ENCODE assay signal across 8 cellular contexts in genomic region chr1:159000627-159001026, GRCh38. TPM values are rescaled to one million over a fixed set of nuclear protein-coding genes. Genes with fewer than 3 reads are reported as not detected.
A peak's percentile ranks its signal among the peaks of the same experiment; 100 is the strongest.
DNase-seq lines count a peak whose midpoint lies in the region; ATAC-seq, FAIRE-seq and TF ChIP-seq lines count a peak whose summit lies in the region.

No MANE protein-coding gene starts in this region.

- H3K4me3 ChIP-seq in A549: no peak overlapping the region
- H3K4me3 ChIP-seq in colonic mucosa: no peak overlapping the region

- H3K4me1 ChIP-seq in A549: no peaks in the 10 kb centered on the region
- H3K4me1 ChIP-seq in colonic mucosa: no peaks in the 10 kb centered on the region

- H3K27me3 ChIP-seq in colonic mucosa: no peaks in the 10 kb centered on the region

- no peak for FAIRE-seq in A549 (lab: Jason Lieb, UNC)

- WGBS in A549 (ENCODE audit: missing lambda C conversion rate): 0% methylated on average over 1 of the region's 1 CpG

- no peak overlapping the region for H3K27ac ChIP-seq in A549
- peak overlapping the region; percentile 73 for H3K27ac ChIP-seq in colonic mucosa

- peak in 1 of 2 experiments; percentile 60; a peak in 2 of 6 replicates for ATAC-seq in A549
- peak; percentile 51 for ATAC-seq in left colon
- ATAC-seq in HG03135 (IDR thresholded peaks at IDR 0.05; ENCODE audit: unreplicated experiment): no peak

- TF ChIP-seq CTCF in A549 (IDR thresholded peaks at IDR 0.05) (no peak), colonic mucosa (IDR thresholded peaks at IDR 0.05) (no peak)

- peak overlapping the region; percentile 6; the same call in 2 of the 3 replicates for H3K4me2 ChIP-seq in A549

- TF ChIP-seq EP300 in A549 (IDR thresholded peaks at IDR 0.05): no peak

- DNase-seq in A549 (ENCODE audit: low read depth in 1 of 2, low spot score in 1 of 2): peak in 1 of 2 experiments; percentile 39
- DNase-seq in Kasumi-1 (lab: John Stamatoyannopoulos, UW): peak; percentile 23 to 37
- DNase-seq in colonic mucosa: peak; percentile 75
- peak; percentile 55 to 74 for DNase-seq in left colon
- DNase-seq in superior temporal gyrus (ENCODE audit: extremely low spot score): peak; percentile 88
- DNase-seq in NK-92 treated with Interleukin-12 subunit alpha and Interleukin-12 subunit beta, amount 100 ng/mL, for 24 hours (lab: John Stamatoyannopoulos, UW): no peak
- no peak for DNase-seq in NCI-H2171 (lab: John Stamatoyannopoulos, UW)

- no peaks in the 10 kb centered on the region for H3K36me3 ChIP-seq in colonic mucosa

- CTCF ChIA-PET in A549 (lab: Yijun Ruan, JAX): interaction anchor here (0.6 to 1.3 kb wide), 4 partner anchors 105 to 876 kb away, joined by 3 to 4 read pairs (median 3); no protein-coding TSS in a partner anchor

- no peaks in the 10 kb centered on the region for H3K9me3 ChIP-seq in A549
- no peaks in the 10 kb centered on the region for H3K9me3 ChIP-seq in colonic mucosa

- POLR2A ChIA-PET in A549 (lab: Yijun Ruan, JAX): no interaction called here

- H3K9ac ChIP-seq in colonic mucosa (ENCODE audit: low read depth in 2 of 2, low read length in 2 of 2): no peak overlapping the region

- intact Hi-C loops in colonic mucosa (cut with DNase I) (no loop called here), left colon (cut with DNase I, micrococcal nuclease) (no loop called here)

- TF ChIP-seq POLR2A in A549 (IDR thresholded peaks at IDR 0.05; ENCODE audit: low read length): no peak

- TF ChIP-seq RAD21 in A549 (conservative IDR thresholded peaks at IDR 0.05 in 1 of 2, IDR thresholded peaks at IDR 0.05 in 1 of 2): no peak

TF ChIP-seq in A549, 52 proteins besides CTCF, POLR2A, EP300 and RAD21:
- TF ChIP-seq ELK1 (IDR thresholded peaks at IDR 0.05; ENCODE audit: low read depth, low read length) (no peak), KDM1A (IDR thresholded peaks at IDR 0.05; ENCODE audit: low read depth) (no peak), ZNF302 (CRISPR knock-in tag; IDR thresholded peaks at IDR 0.05) (no peak), KDM5A (IDR thresholded peaks at IDR 0.05) (no peak)

RNA-seq across cellular contexts. Expression of gene IFI16, which starts 9.1 kb away (rescaled TPM):
- 2.7 and 3.3 TPM in 2 replicates for polyA plus RNA-seq in A549 (2011; rRNA removed)
- 0.34 and 0.44 TPM in 2 replicates for polyA plus RNA-seq in A549 (2012; cell fraction: cytosol; rRNA removed)
- 0.24 and 0.38 TPM in 2 replicates for polyA plus RNA-seq in A549 (2012; cell fraction: nucleus; rRNA removed)
- 1.2 to 2.0 TPM (median 1.5 TPM) in 3 replicates for polyA plus RNA-seq in A549 (2017; fragmentation: RNase III; extraction: RNeasy Plus Mini Kit Qiagen cat#74134 plus additional on column Dnase treatment)
- polyA minus RNA-seq in A549 (2011; rRNA and poly(A)+ RNA removed): 1.5 and 2.2 TPM in 2 replicates
- total RNA-seq in colonic mucosa: 10 to 100 TPM; 15.1 to 36.0 TPM
- 10 to 100 TPM; 14.3 to 22.3 TPM for total RNA-seq in left colon

Comparison
In these comparisons a context has a peak if more than half of its experiments do, and no peak if none do; other contexts are left out.
1. DNase-seq: peak in Kasumi-1 (2 of 2), colonic mucosa (single experiment), left colon (2 of 2) and superior temporal gyrus (single experiment); none in NK-92 treated with Interleukin-12 subunit alpha and Interleukin-12 subunit beta, amount 100 ng/mL, for 24 hours (single experiment) and NCI-H2171 (single experiment).